8 cellular contexts compared by ENCODE assay signal in the genomic region with DNA sequence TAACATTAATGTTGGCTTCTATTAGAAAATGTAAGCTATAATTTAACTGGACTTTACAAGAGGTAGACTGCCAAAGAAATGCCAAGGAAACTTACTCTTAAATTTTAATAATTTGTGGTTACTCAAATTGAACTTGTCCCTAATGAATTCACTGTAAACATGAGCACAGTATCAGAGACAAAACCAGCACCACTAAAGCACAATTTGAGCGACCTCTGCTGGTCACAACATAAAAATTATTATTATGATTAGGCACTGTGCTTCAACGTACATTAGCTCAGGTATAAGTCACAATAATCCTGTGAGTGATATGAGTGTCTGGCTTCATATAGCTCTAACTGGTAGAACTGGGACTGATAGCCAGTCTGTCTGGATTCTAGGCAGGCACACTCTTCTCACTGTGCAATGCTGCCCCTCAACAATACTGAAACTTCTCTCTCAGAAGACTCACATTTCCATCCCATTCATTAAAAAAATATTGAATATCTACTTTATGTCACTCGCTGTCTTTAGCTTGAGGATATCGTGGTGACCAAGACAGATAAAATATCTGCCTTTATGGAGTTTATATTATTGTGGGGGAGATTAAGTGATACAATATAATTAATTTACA. TPM values are rescaled to one million over a fixed set of nuclear protein-coding genes. Genes with fewer than 3 reads are reported as not detected.
DNase-seq lines count a peak whose midpoint lies in the region; TF ChIP-seq lines count a peak whose summit lies in the region.

No MANE protein-coding gene starts in this region.

- no peak for TF ChIP-seq EP300 in suprapubic skin (IDR thresholded peaks at IDR 0.05)

- H3K36me3 ChIP-seq in HEK293 (ENCODE audit: control insufficient read depth in 2 of 2, insufficient read depth in 1 of 2, low read length in 2 of 2): peaks cover 0 to 24% of the 10 kb centered on the region in 2 experiments; a peak in 2 of 3 replicates
- peaks cover 16% of the 10 kb centered on the region for H3K36me3 ChIP-seq in suprapubic skin

- H3K4me1 ChIP-seq in HEK293 (ENCODE audit: control insufficient read depth, insufficient read depth, low read length) (no peaks in the 10 kb centered on the region), suprapubic skin (peaks cover 2% of the 10 kb centered on the region)

- H3K9me3 ChIP-seq in HEK293 (ENCODE audit: control insufficient read depth, insufficient read depth, low read depth, low read length) (no peaks in the 10 kb centered on the region), suprapubic skin (no peaks in the 10 kb centered on the region)

- H3K27ac ChIP-seq in HEK293 (ENCODE audit: extremely low read depth, low read depth, low read length) (no peak overlapping the region), coronary artery (no peak overlapping the region), suprapubic skin (no peak overlapping the region)

- H3K4me3 ChIP-seq in HEK293 (ENCODE audit: low read depth, low read length): no peak overlapping the region
- H3K4me3 ChIP-seq in coronary artery: peak overlapping the region; percentile 12
- H3K4me3 ChIP-seq in suprapubic skin: no peak overlapping the region

- DNase-seq in SIG-M5 treated with dmso at 0.1 percent for 504 hours (lab: John Stamatoyannopoulos, UW; ENCODE audit: unreplicated experiment): peak; percentile 16
- DNase-seq in SIG-M5 (lab: John Stamatoyannopoulos, UW): no peak
- DNase-seq in NAMALWA (ENCODE audit: low spot score): peak; percentile 78
- no peak for DNase-seq in coronary artery (ENCODE audit: low spot score)
- DNase-seq in pons (ENCODE audit: low spot score): peak; percentile 40
- no peak for DNase-seq in ureter (ENCODE audit: low spot score)
- no peak for DNase-seq in suprapubic skin (ENCODE audit: low spot score in 2 of 2)

- no peaks in the 10 kb centered on the region for H3K27me3 ChIP-seq in suprapubic skin

- no peak for TF ChIP-seq CTCF in HEK293 (tag by site-specific recombination; IDR thresholded peaks at IDR 0.05)
- TF ChIP-seq CTCF in coronary artery (IDR thresholded peaks at IDR 0.05): no peak
- TF ChIP-seq CTCF in suprapubic skin (IDR thresholded peaks at IDR 0.05): no peak

- 46% methylated on average over 4 of the region's 4 CpGs for WGBS in suprapubic skin

- no peak for TF ChIP-seq POLR2A in suprapubic skin (IDR thresholded peaks at IDR 0.05)

- CTCF ChIA-PET in HEK293 (lab: Yijun Ruan, JAX): interaction anchor here (0.6 to 2.2 kb wide), 11 partner anchors 10 to 312 kb away, joined by 3 to 19 read pairs (median 4); no protein-coding TSS in a partner anchor

- POLR2A ChIA-PET in HEK293 (lab: Yijun Ruan, JAX): interaction anchor here (0.6 to 0.9 kb wide), 2 partner anchors 8 to 413 kb away, joined by 3 to 6 read pairs; a partner anchor contains a TSS

TF ChIP-seq in HEK293, 187 proteins besides CTCF, POLR2A, EP300 and RAD21:
- no peak for TF ChIP-seq ZBTB7A (tag by site-specific recombination; IDR thresholded peaks at IDR 0.05; ENCODE audit: low read depth)
- TF ChIP-seq GLI4 (tag by site-specific recombination; IDR thresholded peaks at IDR 0.05): no peak
- TF ChIP-seq ZNF623 (tag by site-specific recombination; IDR thresholded peaks at IDR 0.05): no peak
- TF ChIP-seq YY1 (tag by site-specific recombination; IDR thresholded peaks at IDR 0.05): no peak
- TF ChIP-seq ZNF654 (tag by site-specific recombination; IDR thresholded peaks at IDR 0.05; ENCODE audit: low read depth): peak; percentile 40
- no peak for TF ChIP-seq ZNF121 (tag by site-specific recombination; IDR thresholded peaks at IDR 0.05)
- no peak for TF ChIP-seq ZNF548 (tag by site-specific recombination; IDR thresholded peaks at IDR 0.05)
- TF ChIP-seq, protein P1, sequence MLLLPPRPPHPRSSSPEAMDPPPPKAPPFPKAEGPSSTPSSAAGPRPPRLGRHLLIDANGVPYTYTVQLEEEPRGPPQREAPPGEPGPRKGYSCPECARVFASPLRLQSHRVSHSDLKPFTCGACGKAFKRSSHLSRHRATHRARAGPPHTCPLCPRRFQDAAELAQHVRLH (tag by site-specific recombination; IDR thresholded peaks at IDR 0.05): no peak

RNA-seq across cellular contexts. Expression of a gene that starts 8.0 kb away (rescaled TPM):
- total RNA-seq in ureter: 9.2 TPM
- 1 to 10 TPM; 5.3 to 8.1 (median 7.0) TPM for total RNA-seq in suprapubic skin

Comparison
In these comparisons a context has a peak if more than half of its experiments do, and no peak if none do; other contexts are left out.
1. DNase-seq: peak in SIG-M5 treated with dmso at 0.1 percent for 504 hours (single experiment), NAMALWA (single experiment) and pons (single experiment); none in SIG-M5 (single experiment), coronary artery (single experiment), ureter (single experiment) and suprapubic skin (0 of 2).